8 cellular contexts compared by ENCODE assay signal in genomic region chr20:21235713-21236445, GRCh38.
DNase-seq lines count a peak whose midpoint lies in the region; ATAC-seq, FAIRE-seq and TF ChIP-seq lines count a peak whose summit lies in the region.

No MANE protein-coding gene starts in this region.

- 33% methylated on average over 11 of the region's 11 CpGs for WGBS in HepG2 (ENCODE audit: low lambda C conversion rate)

- no peak overlapping the region for H3K4me3 Mint-ChIP-seq in activated CD4-positive, alpha-beta T cell treated with anti-CD3 and anti-CD28 coated beads, Interleukin-2, amount 10 ng/mL, durations not matched to agents 24 days and 14 days

- intact Hi-C loops in activated CD4-positive, alpha-beta T cell treated with anti-CD3 and anti-CD28 coated beads, Interleukin-2, amount 10 ng/mL, durations not matched to agents 24 days and 14 days (cut with micrococcal nuclease) = loop anchor here (1.0 to 10.0 kb wide), 5 partner anchors 131 to 376 kb away; partner anchors contain the start of gene LINC00237
- intact Hi-C loops in colonic mucosa (cut with DNase I) = loop anchor here (2.0 to 5.0 kb wide), 2 partner anchors 269 to 374 kb away; no protein-coding TSS in a partner anchor
- intact Hi-C loops in HepG2 (cut with micrococcal nuclease; ENCODE audit: unreplicated experiment) = loop anchor here (1.0 to 5.0 kb wide), 8 partner anchors 66 to 399 kb away; partner anchors contain the start of gene XRN2

- TF ChIP-seq CTCF in colonic mucosa (IDR thresholded peaks at IDR 0.05) = peak; percentile 78
- TF ChIP-seq CTCF in HepG2 (CRISPR knock-in tag; IDR thresholded peaks at IDR 0.05) = peak; percentile 91

- DNase-seq in DMS79 treated with DMSO at 0.1 percent for 48 hours (lab: John Stamatoyannopoulos, UW) (peak; percentile 43), NCI-H524 treated with DMSO at 0.1 percent for 48 hours (lab: John Stamatoyannopoulos, UW) (peak; percentile 7), colonic mucosa (peak; percentile 68), HepG2 (ENCODE audit: low spot score) (peak; percentile 77)
- DNase-seq in activated CD4-positive, alpha-beta T cell treated with anti-CD3 and anti-CD28 coated beads, Interleukin-2, amount 10 ng/mL, durations not matched to agents 24 days and 14 days = peak; percentile 89
- DNase-seq in stimulated activated CD4-positive, alpha-beta T cell treated with anti-CD3 and anti-CD28 coated beads, TNF-alpha, amount 100 ng/mL, for 24 hours (ENCODE audit: low read depth in 3 of 3) = peak; percentile 24 to 63 (median 54)

- CTCF ChIA-PET in HepG2 (lab: Yijun Ruan, JAX; ENCODE audit: low intra/inter-chr PET ratio, low total read pairs) = interaction anchor here (0.7 to 7.3 kb wide), 13 partner anchors 65 to 399 kb away, joined by 3 to 181 read pairs (median 3); no protein-coding TSS in a partner anchor

- no peaks in the 10 kb centered on the region for H3K4me1 ChIP-seq in colonic mucosa
- H3K4me1 ChIP-seq in HepG2 (ENCODE audit: insufficient read depth, low read length) = peaks cover 6% of the 10 kb centered on the region; the same call in 1 of the 2 replicates

- in situ Hi-C loops in HepG2 (cut with HindIII; ENCODE audit: extremely low pct_ligation_motif_present, low pct_unique_long_range_greater_than_20kb) = loop anchor here (5.0 to 10.0 kb wide), 2 partner anchors 266 to 371 kb away; no protein-coding TSS in a partner anchor

- no peaks in the 10 kb centered on the region for H3K27me3 ChIP-seq in colonic mucosa
- H3K27me3 ChIP-seq in HepG2 (ENCODE audit: control insufficient read depth in 1 of 2, insufficient read depth in 2 of 2, low read length in 2 of 2) = no peaks in the 10 kb centered on the region

- FAIRE-seq in HepG2 (lab: Jason Lieb, UNC) = peak; percentile 47

- H3K4me3 ChIP-seq in colonic mucosa (no peak overlapping the region), HepG2 (replicated peaks in 1 of 3; ENCODE audit: insufficient read depth in 1 of 3, low read depth in 2 of 3, low read length in 3 of 3) (no peak overlapping the region)

- no peaks in the 10 kb centered on the region for H3K9me3 Mint-ChIP-seq in activated CD4-positive, alpha-beta T cell treated with anti-CD3 and anti-CD28 coated beads, Interleukin-2, amount 10 ng/mL, durations not matched to agents 24 days and 14 days

- H4K20me1 ChIP-seq in HepG2 (ENCODE audit: insufficient read depth, low read length) = peaks cover 6% of the 10 kb centered on the region

- peaks cover 2% of the 10 kb centered on the region for H3K4me1 Mint-ChIP-seq in activated CD4-positive, alpha-beta T cell treated with anti-CD3 and anti-CD28 coated beads, Interleukin-2, amount 10 ng/mL, durations not matched to agents 24 days and 14 days

- no peak for TF ChIP-seq POLR2A in HepG2 (IDR thresholded peaks at IDR 0.05; ENCODE audit: insufficient read depth in 1 of 2, low read depth in 2 of 2, low read length in 2 of 2)

- H3K9ac ChIP-seq in colonic mucosa (ENCODE audit: low read depth in 2 of 2, low read length in 2 of 2) (no peak overlapping the region), HepG2 (ENCODE audit: insufficient read depth, low read depth, low read length) (no peak overlapping the region)

- no peak overlapping the region for H2AFZ ChIP-seq in HepG2 (ENCODE audit: low read length)

- BruUV-seq in HepG2 (replicated peaks; lab: Mats Ljungman, UMichigan) = no TSS peak

- H3K4me2 ChIP-seq in HepG2 (ENCODE audit: low read depth, low read length) = no peak overlapping the region

- POLR2A ChIA-PET in HepG2 (lab: Yijun Ruan, JAX) = interaction anchor here (1.0 kb wide), 1 partner anchor 67 kb away, joined by 3 read pairs; the partner anchor contains the start of gene XRN2

- H3K36me3 Mint-ChIP-seq in activated CD4-positive, alpha-beta T cell treated with anti-CD3 and anti-CD28 coated beads, Interleukin-2, amount 10 ng/mL, durations not matched to agents 24 days and 14 days (ENCODE audit: low read depth) = peaks cover 2% of the 10 kb centered on the region

- no peaks in the 10 kb centered on the region for H3K27me3 Mint-ChIP-seq in activated CD4-positive, alpha-beta T cell treated with anti-CD3 and anti-CD28 coated beads, Interleukin-2, amount 10 ng/mL, durations not matched to agents 24 days and 14 days

- H3K9me3 ChIP-seq in colonic mucosa = no peaks in the 10 kb centered on the region
- H3K9me3 ChIP-seq in HepG2 (ENCODE audit: low read length) = no peaks in the 10 kb centered on the region

- peak; percentile 79 for TF ChIP-seq RAD21 in HepG2 (CRISPR knock-in tag; IDR thresholded peaks at IDR 0.05)

- ATAC-seq in HG03095 (IDR thresholded peaks at IDR 0.05; ENCODE audit: unreplicated experiment) = peak; percentile 54
- ATAC-seq in HepG2 = peak; percentile 88
- no peak for ATAC-seq in HG03108 (IDR thresholded peaks at IDR 0.05; ENCODE audit: unreplicated experiment)

- no peak overlapping the region for H3K27ac Mint-ChIP-seq in activated CD4-positive, alpha-beta T cell treated with anti-CD3 and anti-CD28 coated beads, Interleukin-2, amount 10 ng/mL, durations not matched to agents 24 days and 14 days

- TF ChIP-seq EP300 in HepG2 (IDR thresholded peaks at IDR 0.05; ENCODE audit: low read depth in 2 of 2, low read length in 2 of 2) (no peak), HepG2 (CRISPR knock-in tag; IDR thresholded peaks at IDR 0.05; ENCODE audit: borderline replicate concordance) (no peak)

- no peaks in the 10 kb centered on the region for H3K79me2 ChIP-seq in HepG2 (ENCODE audit: insufficient read depth, low read length)

- H3K27ac ChIP-seq in colonic mucosa (no peak overlapping the region), HepG2 (ENCODE audit: extremely low read length, insufficient read depth, low read length) (no peak overlapping the region)

- H3K36me3 ChIP-seq in colonic mucosa = no peaks in the 10 kb centered on the region
- peaks cover 14 to 59% of the 10 kb centered on the region in 2 experiments for H3K36me3 ChIP-seq in HepG2 (replicated peaks in 1 of 2; ENCODE audit: control insufficient read depth in 1 of 2, insufficient read depth in 2 of 2, low read length in 2 of 2)

TF ChIP-seq in HepG2, 621 proteins besides CTCF, POLR2A, EP300 and RAD21 (continues in another document):
- TF ChIP-seq SPEN (CRISPR knock-in tag; IDR thresholded peaks at IDR 0.05; ENCODE audit: low read depth) = no peak
- TF ChIP-seq HOMEZ (CRISPR knock-in tag; IDR thresholded peaks at IDR 0.05; ENCODE audit: low read depth) = no peak
- TF ChIP-seq NFE2L1 (CRISPR knock-in tag; IDR thresholded peaks at IDR 0.05; ENCODE audit: borderline replicate concordance) = peak; percentile 64; the same call in 1 of the 2 replicates
- TF ChIP-seq HNRNPLL (IDR thresholded peaks at IDR 0.05; ENCODE audit: low read depth, low read length, poor library complexity, severe bottlenecking) = peak; percentile 60
- peak; percentile 57; the same call in 1 of the 2 replicates for TF ChIP-seq ZNF839 (CRISPR knock-in tag; IDR thresholded peaks at IDR 0.05; ENCODE audit: borderline replicate concordance)
- no peak for TF ChIP-seq ZBTB2 (CRISPR knock-in tag; IDR thresholded peaks at IDR 0.05; ENCODE audit: low read depth)
- TF ChIP-seq ZBTB4 (CRISPR knock-in tag; IDR thresholded peaks at IDR 0.05; ENCODE audit: borderline replicate concordance) = peak; percentile 87; the same call in 1 of the 2 replicates
- TF ChIP-seq ZSCAN22 (CRISPR knock-in tag; IDR thresholded peaks at IDR 0.05) = peak; percentile 85
- TF ChIP-seq ATRX (CRISPR knock-in tag; IDR thresholded peaks at IDR 0.05; ENCODE audit: borderline replicate concordance) = no peak
- TF ChIP-seq KAT7 (CRISPR knock-in tag; IDR thresholded peaks at IDR 0.05; ENCODE audit: borderline replicate concordance) = no peak

Comparison
In these comparisons a context has a peak if more than half of its experiments do, and no peak if none do; other contexts are left out.
1. DNase-seq: peak in every context shown above with its lines; median percentile 89 in activated CD4-positive, alpha-beta T cell treated with anti-CD3 and anti-CD28 coated beads, Interleukin-2, amount 10 ng/mL, durations not matched to agents 24 days and 14 days; 77 in HepG2; 68 in colonic mucosa; 54 in stimulated activated CD4-positive, alpha-beta T cell treated with anti-CD3 and anti-CD28 coated beads, TNF-alpha, amount 100 ng/mL, for 24 hours; 43 in DMS79 treated with DMSO at 0.1 percent for 48 hours; 7 in NCI-H524 treated with DMSO at 0.1 percent for 48 hours.